In genomic region chr6:169751242-169752073, GRCh38 we compare ENCODE assay signal across 8 cellular contexts. TPM values are rescaled to one million over a fixed set of nuclear protein-coding genes. Genes with fewer than 3 reads are reported as not detected.
A peak's percentile ranks its signal among the peaks of the same experiment; 100 is the strongest.
DNase-seq lines count a peak whose midpoint lies in the region; ATAC-seq and TF ChIP-seq lines count a peak whose summit lies in the region.

TSS of gene DYNLT2 (minus strand) at chr6:169751572. CDS start at chr6:169751458, 114 bp downstream.
TSS of gene ERMARD (plus strand) at chr6:169751622. CDS start at chr6:169751658, 36 bp downstream.

- WGBS in esophagus, 2 donors: 0% methylated on average over 77 to 90 of the region's 90 CpGs

- ATAC-seq in GM21619 (IDR thresholded peaks at IDR 0.05; ENCODE audit: unreplicated experiment): peak; percentile 94

- peak within 1 kb of the TSS; percentile 98 for H3K9ac ChIP-seq in mucosa of stomach (ENCODE audit: low read length)

- TF ChIP-seq RAD21 in Ishikawa (IDR thresholded peaks at IDR 0.05; ENCODE audit: low read depth): no peak; the same call in 1 of the 2 replicates

- H3K4me1 ChIP-seq in esophagus (ENCODE audit: control insufficient read depth in 2 of 2, insufficient read depth in 2 of 2, low read length in 1 of 2) (no peaks in the 10 kb centered on the region), mucosa of stomach (ENCODE audit: control insufficient read depth, insufficient read depth, low read length) (peaks cover 9% of the 10 kb centered on the region)

- peak; percentile 97 for DNase-seq in DMS53 (lab: John Stamatoyannopoulos, UW)
- peak; percentile 94 for DNase-seq in OCI-M1 (lab: John Stamatoyannopoulos, UW)
- DNase-seq in activated T-cell treated with anti-CD3 and anti-CD28 coated beads, Interleukin-2, amount 50 U/mL, for 1 hour: peak; percentile 98
- DNase-seq in stimulated activated CD8-positive, alpha-beta memory T cell treated with anti-CD3 and anti-CD28 coated beads, Interleukin-4, amount 100 ng/mL, for 48 hours: peak; percentile 97

- H3K9me3 ChIP-seq in esophagus (ENCODE audit: control insufficient read depth in 2 of 2, insufficient read depth in 1 of 2, low read depth in 1 of 2, low read length in 1 of 2) (no peaks in the 10 kb centered on the region), mucosa of stomach (ENCODE audit: control insufficient read depth, low read length) (no peaks in the 10 kb centered on the region)

- peak within 1 kb of the TSS; percentile 96 for H3K27ac ChIP-seq in esophagus (ENCODE audit: low read depth in 2 of 2, low read length in 1 of 2)

- peak; percentile 50; the same call in 1 of the 2 replicates for TF ChIP-seq EP300 in Ishikawa (IDR thresholded peaks at IDR 0.05; ENCODE audit: borderline replicate concordance)

- H3K27me3 ChIP-seq in esophagus (ENCODE audit: control insufficient read depth in 1 of 2, insufficient read depth in 2 of 2, low read length in 2 of 2) (no peaks in the 10 kb centered on the region), mucosa of stomach (ENCODE audit: control insufficient read depth, insufficient read depth, low read length) (no peaks in the 10 kb centered on the region)

- H3K36me3 ChIP-seq in esophagus (ENCODE audit: control insufficient read depth in 2 of 2, insufficient read depth in 2 of 2, low read length in 1 of 2) (no peaks in the 10 kb centered on the region), mucosa of stomach (ENCODE audit: control insufficient read depth, insufficient read depth, low read length) (no peaks in the 10 kb centered on the region)

- H3K4me3 ChIP-seq in esophagus (ENCODE audit: low read depth in 1 of 2, low read length in 2 of 2): peak within 1 kb of the TSS; percentile 94 to 96
- H3K4me3 ChIP-seq in mucosa of stomach (ENCODE audit: low read length): peak within 1 kb of the TSS; percentile 69

TF ChIP-seq in Ishikawa, 13 proteins besides CTCF, POLR2A, EP300 and RAD21:
- TF ChIP-seq, protein P1, sequence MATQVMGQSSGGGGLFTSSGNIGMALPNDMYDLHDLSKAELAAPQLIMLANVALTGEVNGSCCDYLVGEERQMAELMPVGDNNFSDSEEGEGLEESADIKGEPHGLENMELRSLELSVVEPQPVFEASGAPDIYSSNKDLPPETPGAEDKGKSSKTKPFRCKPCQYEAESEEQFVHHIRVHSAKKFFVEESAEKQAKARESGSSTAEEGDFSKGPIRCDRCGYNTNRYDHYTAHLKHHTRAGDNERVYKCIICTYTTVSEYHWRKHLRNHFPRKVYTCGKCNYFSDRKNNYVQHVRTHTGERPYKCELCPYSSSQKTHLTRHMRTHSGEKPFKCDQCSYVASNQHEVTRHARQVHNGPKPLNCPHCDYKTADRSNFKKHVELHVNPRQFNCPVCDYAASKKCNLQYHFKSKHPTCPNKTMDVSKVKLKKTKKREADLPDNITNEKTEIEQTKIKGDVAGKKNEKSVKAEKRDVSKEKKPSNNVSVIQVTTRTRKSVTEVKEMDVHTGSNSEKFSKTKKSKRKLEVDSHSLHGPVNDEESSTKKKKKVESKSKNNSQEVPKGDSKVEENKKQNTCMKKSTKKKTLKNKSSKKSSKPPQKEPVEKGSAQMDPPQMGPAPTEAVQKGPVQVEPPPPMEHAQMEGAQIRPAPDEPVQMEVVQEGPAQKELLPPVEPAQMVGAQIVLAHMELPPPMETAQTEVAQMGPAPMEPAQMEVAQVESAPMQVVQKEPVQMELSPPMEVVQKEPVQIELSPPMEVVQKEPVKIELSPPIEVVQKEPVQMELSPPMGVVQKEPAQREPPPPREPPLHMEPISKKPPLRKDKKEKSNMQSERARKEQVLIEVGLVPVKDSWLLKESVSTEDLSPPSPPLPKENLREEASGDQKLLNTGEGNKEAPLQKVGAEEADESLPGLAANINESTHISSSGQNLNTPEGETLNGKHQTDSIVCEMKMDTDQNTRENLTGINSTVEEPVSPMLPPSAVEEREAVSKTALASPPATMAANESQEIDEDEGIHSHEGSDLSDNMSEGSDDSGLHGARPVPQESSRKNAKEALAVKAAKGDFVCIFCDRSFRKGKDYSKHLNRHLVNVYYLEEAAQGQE (IDR thresholded peaks at IDR 0.05; ENCODE audit: low read depth): no peak
- TF ChIP-seq, protein P2, sequence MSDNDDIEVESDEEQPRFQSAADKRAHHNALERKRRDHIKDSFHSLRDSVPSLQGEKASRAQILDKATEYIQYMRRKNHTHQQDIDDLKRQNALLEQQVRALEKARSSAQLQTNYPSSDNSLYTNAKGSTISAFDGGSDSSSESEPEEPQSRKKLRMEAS (IDR thresholded peaks at IDR 0.05): peak; percentile 72
- TF ChIP-seq CEBPB (IDR thresholded peaks at IDR 0.05): no peak
- TF ChIP-seq FOXM1 (IDR thresholded peaks at IDR 0.05; ENCODE audit: borderline replicate concordance, low read depth): no peak; the same call in 1 of the 2 replicates
- TF ChIP-seq CREB1 (IDR thresholded peaks at IDR 0.05; ENCODE audit: low read depth): peak; percentile 96
- peak; percentile 67 for TF ChIP-seq EGR1 (IDR thresholded peaks at IDR 0.05)
- TF ChIP-seq, protein P3, sequence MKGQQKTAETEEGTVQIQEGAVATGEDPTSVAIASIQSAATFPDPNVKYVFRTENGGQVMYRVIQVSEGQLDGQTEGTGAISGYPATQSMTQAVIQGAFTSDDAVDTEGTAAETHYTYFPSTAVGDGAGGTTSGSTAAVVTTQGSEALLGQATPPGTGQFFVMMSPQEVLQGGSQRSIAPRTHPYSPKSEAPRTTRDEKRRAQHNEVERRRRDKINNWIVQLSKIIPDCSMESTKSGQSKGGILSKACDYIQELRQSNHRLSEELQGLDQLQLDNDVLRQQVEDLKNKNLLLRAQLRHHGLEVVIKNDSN (IDR thresholded peaks at IDR 0.05): no peak; the same call in 1 of the 2 replicates
- peak; percentile 83 for TF ChIP-seq YY1 (IDR thresholded peaks at IDR 0.05; ENCODE audit: low read depth)
- TF ChIP-seq NFIC (IDR thresholded peaks at IDR 0.05): no peak; the same call in 1 of the 2 replicates
- peak; percentile 55; the same call in 1 of the 2 replicates for TF ChIP-seq ZBTB7A (IDR thresholded peaks at IDR 0.05; ENCODE audit: low read depth)
- TF ChIP-seq TEAD4 (IDR thresholded peaks at IDR 0.05): 0 out of 2 replicates have a peak, but pooled peaks have one; percentile 1
- no peak; the same call in 1 of the 2 replicates for TF ChIP-seq TCF12 (IDR thresholded peaks at IDR 0.05; ENCODE audit: low read depth)
- TF ChIP-seq TAF1 (IDR thresholded peaks at IDR 0.05; ENCODE audit: low read depth): peak; percentile 90

RNA-seq across cellular contexts. Expression of gene DYNLT2, which starts in this region (rescaled TPM):
- 1 to 10 TPM; 1.3 to 2.7 TPM for polyA plus RNA-seq in esophagus

RNA-seq across cellular contexts. Expression of gene ERMARD, which starts in this region (rescaled TPM):
- polyA plus RNA-seq in esophagus: 10 to 100 TPM; 18.4 to 49.9 TPM

Comparison
In these comparisons a context has a peak if more than half of its experiments do, and no peak if none do; other contexts are left out.
1. Peak in every context shown above with its lines: DNase-seq, ATAC-seq, H3K4me3 ChIP-seq and H3K27ac ChIP-seq.